In the genomic region with DNA sequence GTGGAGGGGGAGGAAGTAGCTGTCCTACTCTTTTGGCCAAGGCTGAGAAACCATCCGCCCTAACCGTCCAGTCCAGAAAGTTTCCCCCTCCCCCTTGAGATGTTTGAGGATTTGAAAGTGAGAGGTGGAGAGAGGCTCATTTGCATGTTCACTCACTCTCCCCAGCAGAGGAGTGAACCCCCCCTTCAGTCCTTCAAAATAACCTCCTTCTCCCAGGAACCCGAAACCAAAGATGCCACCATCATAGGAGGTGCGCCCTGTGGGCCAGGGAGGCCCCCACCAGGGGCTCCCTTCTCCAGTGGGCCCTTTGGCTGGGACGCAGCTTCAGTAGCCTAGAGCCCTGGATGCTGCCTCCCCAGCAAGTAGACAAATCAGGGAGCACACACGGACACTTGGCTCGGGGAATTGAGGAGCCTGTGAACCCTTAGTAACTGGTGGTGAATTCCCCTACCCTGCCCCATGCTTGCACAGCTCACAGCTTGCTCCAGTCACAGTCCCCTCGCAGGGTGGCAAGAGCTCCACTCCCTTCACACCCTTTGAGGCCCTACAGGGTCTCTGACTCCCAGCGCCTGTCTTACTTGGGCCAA, we compare ENCODE assay signal across 8 cellular contexts. TPM values are rescaled to one million over a fixed set of nuclear protein-coding genes. Genes with fewer than 3 reads are reported as not detected.
DNase-seq lines count a peak whose midpoint lies in the region; ATAC-seq and TF ChIP-seq lines count a peak whose summit lies in the region.

No MANE protein-coding gene starts in this region.

- peak overlapping the region; percentile 89 to 98 (median 94) for H3K27ac Mint-ChIP-seq in CD8-positive, alpha-beta memory T cell
- H3K27ac Mint-ChIP-seq in activated naive CD8-positive, alpha-beta T cell treated with anti-CD3 and anti-CD28 coated beads for 36 hours = peak overlapping the region; percentile 90

- H3K36me3 ChIP-seq in CD8-positive, alpha-beta memory T cell (ENCODE audit: insufficient read depth, low read length) = no peaks in the 10 kb centered on the region
- H3K36me3 ChIP-seq in tibial nerve = no peaks in the 10 kb centered on the region

- H3K27ac ChIP-seq in CD8-positive, alpha-beta memory T cell (ENCODE audit: low read depth, low read length) = no peak overlapping the region
- peak overlapping the region in 2 of 4 donors; percentile 19 to 33 for H3K27ac ChIP-seq in tibial nerve

- CTCF ChIA-PET in CD8-positive, alpha-beta memory T cell (lab: Charles Lee) = interaction anchor here (0.7 to 3.9 kb wide), 4 partner anchors 13 to 87 kb away, joined by 3 to 45 read pairs (median 4); a partner anchor contains a TSS

- TF ChIP-seq EP300 in tibial nerve (IDR thresholded peaks at IDR 0.05) = no peak

- H3K9me3 ChIP-seq in CD8-positive, alpha-beta memory T cell (ENCODE audit: low read length) = no peaks in the 10 kb centered on the region
- H3K9me3 ChIP-seq in tibial nerve = no peaks in the 10 kb centered on the region

- H3K4me1 ChIP-seq in CD8-positive, alpha-beta memory T cell (ENCODE audit: insufficient read depth, low read length) = peaks cover 52% of the 10 kb centered on the region
- peaks cover 0 to 38% (median 10%) of the 10 kb centered on the region in 4 donors for H3K4me1 ChIP-seq in tibial nerve

- peak in 1 of 5 donors; percentile 11 for DNase-seq in CD8-positive, alpha-beta memory T cell
- DNase-seq in activated naive CD8-positive, alpha-beta T cell treated with anti-CD3 and anti-CD28 coated beads for 36 hours = peak; percentile 26
- DNase-seq in tibial nerve (ENCODE audit: low spot score in 2 of 2) (no peak), NCI-H2196 treated with DMSO at 0.1 percent for 48 hours (lab: John Stamatoyannopoulos, UW; ENCODE audit: unreplicated experiment) (no peak), GOT3 (lab: John Stamatoyannopoulos, UW) (no peak), mucosa of gallbladder (ENCODE audit: low spot score) (no peak)

- ATAC-seq in GM19351 (IDR thresholded peaks at IDR 0.05; ENCODE audit: unreplicated experiment) (peak; percentile 41), HG03280 (IDR thresholded peaks at IDR 0.05; ENCODE audit: unreplicated experiment) (peak; percentile 33)

- 40 to 74% methylated on average over 2 to 9 of the region's 9 CpGs for WGBS in tibial nerve, 2 donors

- no peak for TF ChIP-seq CTCF in tibial nerve (IDR thresholded peaks at IDR 0.05)

- TF ChIP-seq POLR2A in tibial nerve (IDR thresholded peaks at IDR 0.05) = no peak

- peaks cover 0 to 9% (median 2%) of the 10 kb centered on the region in 3 donors for H3K36me3 Mint-ChIP-seq in CD8-positive, alpha-beta memory T cell
- H3K36me3 Mint-ChIP-seq in activated naive CD8-positive, alpha-beta T cell treated with anti-CD3 and anti-CD28 coated beads for 36 hours = peaks cover 5% of the 10 kb centered on the region

- H3K9me3 Mint-ChIP-seq in CD8-positive, alpha-beta memory T cell = no peaks in the 10 kb centered on the region
- H3K9me3 Mint-ChIP-seq in activated naive CD8-positive, alpha-beta T cell treated with anti-CD3 and anti-CD28 coated beads for 36 hours = no peaks in the 10 kb centered on the region

- H3K27me3 ChIP-seq in CD8-positive, alpha-beta memory T cell (ENCODE audit: insufficient read depth, low read length, poor library complexity, severe bottlenecking) = no peaks in the 10 kb centered on the region
- H3K27me3 ChIP-seq in tibial nerve = no peaks in the 10 kb centered on the region

- POLR2A ChIA-PET in CD8-positive, alpha-beta memory T cell (lab: Charles Lee) = interaction anchor here (0.6 to 1.8 kb wide), 4 partner anchors 20 to 85 kb away, joined by 3 to 5 read pairs (median 4); a partner anchor contains a TSS

- H3K27me3 Mint-ChIP-seq in CD8-positive, alpha-beta memory T cell = no peaks in the 10 kb centered on the region
- H3K27me3 Mint-ChIP-seq in activated naive CD8-positive, alpha-beta T cell treated with anti-CD3 and anti-CD28 coated beads for 36 hours = no peaks in the 10 kb centered on the region

- peak overlapping the region; percentile 78 for H3K4me3 ChIP-seq in CD8-positive, alpha-beta memory T cell (ENCODE audit: low read length)
- H3K4me3 ChIP-seq in tibial nerve = no peak overlapping the region

- peak overlapping the region; percentile 83 to 97 (median 91) for H3K4me3 Mint-ChIP-seq in CD8-positive, alpha-beta memory T cell
- H3K4me3 Mint-ChIP-seq in activated naive CD8-positive, alpha-beta T cell treated with anti-CD3 and anti-CD28 coated beads for 36 hours = peak overlapping the region; percentile 29

- peaks cover 80 to 95% (median 85%) of the 10 kb centered on the region in 3 donors for H3K4me1 Mint-ChIP-seq in CD8-positive, alpha-beta memory T cell
- peaks cover 61% of the 10 kb centered on the region for H3K4me1 Mint-ChIP-seq in activated naive CD8-positive, alpha-beta T cell treated with anti-CD3 and anti-CD28 coated beads for 36 hours

RNA-seq across cellular contexts. Expression of a gene that starts 25.6 kb away (rescaled TPM):
- 10 to 100 TPM; 23.8 to 24.7 TPM for total RNA-seq in CD8-positive, alpha-beta memory T cell
- 19.5 TPM for polyA plus RNA-seq in CD8-positive, alpha-beta memory T cell
- 10 to 100 TPM; 17.3 to 17.6 TPM for total RNA-seq in activated naive CD8-positive, alpha-beta T cell treated with anti-CD3 and anti-CD28 coated beads for 36 hours
- total RNA-seq in tibial nerve (10 to 100 TPM in 2 of 4 donors, 1 to 10 TPM in 2; 8.2 to 11.7 (median 10.2) TPM), mucosa of gallbladder (12.5 TPM)
